1 cellular context compared by ENCODE assay signal in genomic region chr10:132306951-132307751, GRCh38.
TF ChIP-seq lines count a peak whose summit lies in the region.

No MANE protein-coding gene starts in this region.

TF ChIP-seq in endothelial cell of umbilical vein, 7 proteins besides CTCF, POLR2A, EP300 and RAD21:
- TF ChIP-seq EZH2 (IDR thresholded peaks at IDR 0.05; ENCODE audit: borderline replicate concordance, low read depth, low read length, severe bottlenecking) (peak; percentile 58), FOS (IDR thresholded peaks at IDR 0.05; ENCODE audit: borderline replicate concordance, insufficient read depth, low read length) (no peak), MAX (IDR thresholded peaks at IDR 0.05; ENCODE audit: insufficient read depth, insufficient read length) (no peak)
TF ChIP-seq in endothelial cell of umbilical vein: peak in this region for 1.
